Comparison of ENCODE assay signal across 1 cellular context in the genomic region with DNA sequence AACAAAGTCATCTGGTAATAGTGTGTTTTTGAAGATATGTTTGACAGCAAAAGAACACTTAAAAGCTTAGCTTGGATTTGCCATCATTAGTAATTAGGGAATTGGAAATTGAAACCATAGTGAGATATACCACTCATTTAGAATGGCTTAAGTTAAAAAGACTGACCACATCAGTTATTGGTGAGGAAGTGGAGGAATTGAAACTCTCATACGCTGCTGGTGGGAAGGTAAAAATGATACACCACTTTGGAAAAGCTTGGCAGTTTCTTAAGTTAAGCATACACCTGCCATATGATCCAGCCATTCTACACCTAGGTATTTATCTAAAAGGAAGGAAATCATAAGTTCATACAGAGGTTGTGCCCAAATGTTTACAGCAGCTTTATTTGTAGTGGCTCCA.
TF ChIP-seq lines count a peak whose summit lies in the region.

No MANE protein-coding gene starts in this region.

TF ChIP-seq in GM12878, 131 proteins besides CTCF, POLR2A, EP300 and RAD21 (continued from another document and continues in another):
- TF ChIP-seq, protein P1, sequence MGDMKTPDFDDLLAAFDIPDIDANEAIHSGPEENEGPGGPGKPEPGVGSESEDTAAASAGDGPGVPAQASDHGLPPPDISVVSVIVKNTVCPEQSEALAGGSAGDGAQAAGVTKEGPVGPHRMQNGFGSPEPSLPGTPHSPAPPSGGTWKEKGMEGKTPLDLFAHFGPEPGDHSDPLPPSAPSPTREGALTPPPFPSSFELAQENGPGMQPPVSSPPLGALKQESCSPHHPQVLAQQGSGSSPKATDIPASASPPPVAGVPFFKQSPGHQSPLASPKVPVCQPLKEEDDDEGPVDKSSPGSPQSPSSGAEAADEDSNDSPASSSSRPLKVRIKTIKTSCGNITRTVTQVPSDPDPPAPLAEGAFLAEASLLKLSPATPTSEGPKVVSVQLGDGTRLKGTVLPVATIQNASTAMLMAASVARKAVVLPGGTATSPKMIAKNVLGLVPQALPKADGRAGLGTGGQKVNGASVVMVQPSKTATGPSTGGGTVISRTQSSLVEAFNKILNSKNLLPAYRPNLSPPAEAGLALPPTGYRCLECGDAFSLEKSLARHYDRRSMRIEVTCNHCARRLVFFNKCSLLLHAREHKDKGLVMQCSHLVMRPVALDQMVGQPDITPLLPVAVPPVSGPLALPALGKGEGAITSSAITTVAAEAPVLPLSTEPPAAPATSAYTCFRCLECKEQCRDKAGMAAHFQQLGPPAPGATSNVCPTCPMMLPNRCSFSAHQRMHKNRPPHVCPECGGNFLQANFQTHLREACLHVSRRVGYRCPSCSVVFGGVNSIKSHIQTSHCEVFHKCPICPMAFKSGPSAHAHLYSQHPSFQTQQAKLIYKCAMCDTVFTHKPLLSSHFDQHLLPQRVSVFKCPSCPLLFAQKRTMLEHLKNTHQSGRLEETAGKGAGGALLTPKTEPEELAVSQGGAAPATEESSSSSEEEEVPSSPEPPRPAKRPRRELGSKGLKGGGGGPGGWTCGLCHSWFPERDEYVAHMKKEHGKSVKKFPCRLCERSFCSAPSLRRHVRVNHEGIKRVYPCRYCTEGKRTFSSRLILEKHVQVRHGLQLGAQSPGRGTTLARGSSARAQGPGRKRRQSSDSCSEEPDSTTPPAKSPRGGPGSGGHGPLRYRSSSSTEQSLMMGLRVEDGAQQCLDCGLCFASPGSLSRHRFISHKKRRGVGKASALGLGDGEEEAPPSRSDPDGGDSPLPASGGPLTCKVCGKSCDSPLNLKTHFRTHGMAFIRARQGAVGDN (IDR thresholded peaks at IDR 0.05), result no peak
- TF ChIP-seq SMARCA5 (IDR thresholded peaks at IDR 0.05) (no peak), RCOR1 (conservative IDR thresholded peaks at IDR 0.05; ENCODE audit: low read depth, low read length) (no peak), SPI1 (IDR thresholded peaks at IDR 0.05; ENCODE audit: borderline replicate concordance, insufficient read depth, low read depth, low read length) (peak; percentile 63; the same call in 1 of the 2 replicates), MXI1 (IDR thresholded peaks at IDR 0.05; ENCODE audit: low read depth, low read length) (no peak), SMAD5 (IDR thresholded peaks at IDR 0.05; ENCODE audit: low read depth) (no peak), CREM (IDR thresholded peaks at IDR 0.05; ENCODE audit: low read depth) (no peak), JUNB (IDR thresholded peaks at IDR 0.05) (no peak), HDAC6 (IDR thresholded peaks at IDR 0.05; ENCODE audit: unreplicated experiment) (no peak), ETV6 (conservative IDR thresholded peaks at IDR 0.05 in 1 of 2, IDR thresholded peaks at IDR 0.05 in 1 of 2; ENCODE audit: borderline replicate concordance in 1 of 2, low read depth in 1 of 2) (peak in 1 of 2 experiments; percentile 70; a peak in 2 of 4 replicates), TCF12 (IDR thresholded peaks at IDR 0.05; ENCODE audit: low read depth, low read length) (no peak), SRF (IDR thresholded peaks at IDR 0.05; ENCODE audit: low read depth in 2 of 2, low read length in 2 of 2) (no peak), KAT2A (conservative IDR thresholded peaks at IDR 0.05; ENCODE audit: control insufficient read depth, low read depth, low read length) (no peak), SREBF2 (IDR thresholded peaks at IDR 0.05; ENCODE audit: low read length) (no peak), BCL11A (IDR thresholded peaks at IDR 0.05; ENCODE audit: low read depth, low read length) (0 out of 2 replicates have a peak, but pooled peaks have one; percentile 28), SP1 (IDR thresholded peaks at IDR 0.05; ENCODE audit: low read depth, low read length) (no peak), STAT3 (IDR thresholded peaks at IDR 0.05; ENCODE audit: low read depth, low read length) (no peak), SIN3A (IDR thresholded peaks at IDR 0.05; ENCODE audit: low read depth, low read length) (no peak), ZSCAN29 (IDR thresholded peaks at IDR 0.05) (no peak), IKZF1 (conservative IDR thresholded peaks at IDR 0.05) (peak; percentile 55), STAT1 (conservative IDR thresholded peaks at IDR 0.05) (no peak), SIX5 (IDR thresholded peaks at IDR 0.05; ENCODE audit: low read depth, low read length, severe bottlenecking) (no peak), IRF4 (IDR thresholded peaks at IDR 0.05; ENCODE audit: low read depth, low read length) (no peak), ZBED1 (IDR thresholded peaks at IDR 0.05; ENCODE audit: borderline replicate concordance) (no peak), NR2F1 (conservative IDR thresholded peaks at IDR 0.05) (no peak), NFYA (IDR thresholded peaks at IDR 0.05; ENCODE audit: borderline replicate concordance, low read depth, low read length) (no peak), ZZZ3 (IDR thresholded peaks at IDR 0.05; ENCODE audit: control insufficient read depth, insufficient read length, low read depth) (no peak), MTA2 (IDR thresholded peaks at IDR 0.05; ENCODE audit: low read depth) (peak; percentile 58), NR2C2 (IDR thresholded peaks at IDR 0.05; ENCODE audit: borderline replicate concordance, control insufficient read depth, insufficient read length, low read depth) (no peak), SMC3 (IDR thresholded peaks at IDR 0.05; ENCODE audit: borderline replicate concordance, low read length) (no peak), TAF1 (IDR thresholded peaks at IDR 0.05; ENCODE audit: borderline replicate concordance, low read depth, low read length) (no peak), RFX5 (IDR thresholded peaks at IDR 0.05; ENCODE audit: low read depth, low read length) (no peak), SUZ12 (IDR thresholded peaks at IDR 0.05; ENCODE audit: unreplicated experiment) (no peak)
- TF ChIP-seq, protein P2, sequence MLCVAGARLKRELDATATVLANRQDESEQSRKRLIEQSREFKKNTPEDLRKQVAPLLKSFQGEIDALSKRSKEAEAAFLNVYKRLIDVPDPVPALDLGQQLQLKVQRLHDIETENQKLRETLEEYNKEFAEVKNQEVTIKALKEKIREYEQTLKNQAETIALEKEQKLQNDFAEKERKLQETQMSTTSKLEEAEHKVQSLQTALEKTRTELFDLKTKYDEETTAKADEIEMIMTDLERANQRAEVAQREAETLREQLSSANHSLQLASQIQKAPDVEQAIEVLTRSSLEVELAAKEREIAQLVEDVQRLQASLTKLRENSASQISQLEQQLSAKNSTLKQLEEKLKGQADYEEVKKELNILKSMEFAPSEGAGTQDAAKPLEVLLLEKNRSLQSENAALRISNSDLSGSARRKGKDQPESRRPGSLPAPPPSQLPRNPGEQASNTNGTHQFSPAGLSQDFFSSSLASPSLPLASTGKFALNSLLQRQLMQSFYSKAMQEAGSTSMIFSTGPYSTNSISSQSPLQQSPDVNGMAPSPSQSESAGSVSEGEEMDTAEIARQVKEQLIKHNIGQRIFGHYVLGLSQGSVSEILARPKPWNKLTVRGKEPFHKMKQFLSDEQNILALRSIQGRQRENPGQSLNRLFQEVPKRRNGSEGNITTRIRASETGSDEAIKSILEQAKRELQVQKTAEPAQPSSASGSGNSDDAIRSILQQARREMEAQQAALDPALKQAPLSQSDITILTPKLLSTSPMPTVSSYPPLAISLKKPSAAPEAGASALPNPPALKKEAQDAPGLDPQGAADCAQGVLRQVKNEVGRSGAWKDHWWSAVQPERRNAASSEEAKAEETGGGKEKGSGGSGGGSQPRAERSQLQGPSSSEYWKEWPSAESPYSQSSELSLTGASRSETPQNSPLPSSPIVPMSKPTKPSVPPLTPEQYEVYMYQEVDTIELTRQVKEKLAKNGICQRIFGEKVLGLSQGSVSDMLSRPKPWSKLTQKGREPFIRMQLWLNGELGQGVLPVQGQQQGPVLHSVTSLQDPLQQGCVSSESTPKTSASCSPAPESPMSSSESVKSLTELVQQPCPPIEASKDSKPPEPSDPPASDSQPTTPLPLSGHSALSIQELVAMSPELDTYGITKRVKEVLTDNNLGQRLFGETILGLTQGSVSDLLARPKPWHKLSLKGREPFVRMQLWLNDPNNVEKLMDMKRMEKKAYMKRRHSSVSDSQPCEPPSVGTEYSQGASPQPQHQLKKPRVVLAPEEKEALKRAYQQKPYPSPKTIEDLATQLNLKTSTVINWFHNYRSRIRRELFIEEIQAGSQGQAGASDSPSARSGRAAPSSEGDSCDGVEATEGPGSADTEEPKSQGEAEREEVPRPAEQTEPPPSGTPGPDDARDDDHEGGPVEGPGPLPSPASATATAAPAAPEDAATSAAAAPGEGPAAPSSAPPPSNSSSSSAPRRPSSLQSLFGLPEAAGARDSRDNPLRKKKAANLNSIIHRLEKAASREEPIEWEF (IDR thresholded peaks at IDR 0.05; ENCODE audit: insufficient replicate concordance, low read depth, low read length), result no peak
- TF ChIP-seq, protein P3, sequence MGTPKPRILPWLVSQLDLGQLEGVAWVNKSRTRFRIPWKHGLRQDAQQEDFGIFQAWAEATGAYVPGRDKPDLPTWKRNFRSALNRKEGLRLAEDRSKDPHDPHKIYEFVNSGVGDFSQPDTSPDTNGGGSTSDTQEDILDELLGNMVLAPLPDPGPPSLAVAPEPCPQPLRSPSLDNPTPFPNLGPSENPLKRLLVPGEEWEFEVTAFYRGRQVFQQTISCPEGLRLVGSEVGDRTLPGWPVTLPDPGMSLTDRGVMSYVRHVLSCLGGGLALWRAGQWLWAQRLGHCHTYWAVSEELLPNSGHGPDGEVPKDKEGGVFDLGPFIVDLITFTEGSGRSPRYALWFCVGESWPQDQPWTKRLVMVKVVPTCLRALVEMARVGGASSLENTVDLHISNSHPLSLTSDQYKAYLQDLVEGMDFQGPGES (IDR thresholded peaks at IDR 0.05), result no peak
- TF ChIP-seq, protein P4, sequence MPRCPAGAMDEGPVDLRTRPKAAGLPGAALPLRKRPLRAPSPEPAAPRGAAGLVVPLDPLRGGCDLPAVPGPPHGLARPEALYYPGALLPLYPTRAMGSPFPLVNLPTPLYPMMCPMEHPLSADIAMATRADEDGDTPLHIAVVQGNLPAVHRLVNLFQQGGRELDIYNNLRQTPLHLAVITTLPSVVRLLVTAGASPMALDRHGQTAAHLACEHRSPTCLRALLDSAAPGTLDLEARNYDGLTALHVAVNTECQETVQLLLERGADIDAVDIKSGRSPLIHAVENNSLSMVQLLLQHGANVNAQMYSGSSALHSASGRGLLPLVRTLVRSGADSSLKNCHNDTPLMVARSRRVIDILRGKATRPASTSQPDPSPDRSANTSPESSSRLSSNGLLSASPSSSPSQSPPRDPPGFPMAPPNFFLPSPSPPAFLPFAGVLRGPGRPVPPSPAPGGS (IDR thresholded peaks at IDR 0.05; ENCODE audit: borderline replicate concordance, insufficient read depth, low read depth, low read length, poor library complexity, severe bottlenecking), result no peak
- TF ChIP-seq, protein P5, sequence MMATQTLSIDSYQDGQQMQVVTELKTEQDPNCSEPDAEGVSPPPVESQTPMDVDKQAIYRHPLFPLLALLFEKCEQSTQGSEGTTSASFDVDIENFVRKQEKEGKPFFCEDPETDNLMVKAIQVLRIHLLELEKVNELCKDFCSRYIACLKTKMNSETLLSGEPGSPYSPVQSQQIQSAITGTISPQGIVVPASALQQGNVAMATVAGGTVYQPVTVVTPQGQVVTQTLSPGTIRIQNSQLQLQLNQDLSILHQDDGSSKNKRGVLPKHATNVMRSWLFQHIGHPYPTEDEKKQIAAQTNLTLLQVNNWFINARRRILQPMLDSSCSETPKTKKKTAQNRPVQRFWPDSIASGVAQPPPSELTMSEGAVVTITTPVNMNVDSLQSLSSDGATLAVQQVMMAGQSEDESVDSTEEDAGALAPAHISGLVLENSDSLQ (IDR thresholded peaks at IDR 0.05), result no peak
- TF ChIP-seq, protein P6, sequence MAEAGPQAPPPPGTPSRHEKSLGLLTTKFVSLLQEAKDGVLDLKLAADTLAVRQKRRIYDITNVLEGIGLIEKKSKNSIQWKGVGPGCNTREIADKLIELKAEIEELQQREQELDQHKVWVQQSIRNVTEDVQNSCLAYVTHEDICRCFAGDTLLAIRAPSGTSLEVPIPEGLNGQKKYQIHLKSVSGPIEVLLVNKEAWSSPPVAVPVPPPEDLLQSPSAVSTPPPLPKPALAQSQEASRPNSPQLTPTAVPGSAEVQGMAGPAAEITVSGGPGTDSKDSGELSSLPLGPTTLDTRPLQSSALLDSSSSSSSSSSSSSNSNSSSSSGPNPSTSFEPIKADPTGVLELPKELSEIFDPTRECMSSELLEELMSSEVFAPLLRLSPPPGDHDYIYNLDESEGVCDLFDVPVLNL (IDR thresholded peaks at IDR 0.05; ENCODE audit: low read depth, low read length), result no peak
- TF ChIP-seq, protein P7, sequence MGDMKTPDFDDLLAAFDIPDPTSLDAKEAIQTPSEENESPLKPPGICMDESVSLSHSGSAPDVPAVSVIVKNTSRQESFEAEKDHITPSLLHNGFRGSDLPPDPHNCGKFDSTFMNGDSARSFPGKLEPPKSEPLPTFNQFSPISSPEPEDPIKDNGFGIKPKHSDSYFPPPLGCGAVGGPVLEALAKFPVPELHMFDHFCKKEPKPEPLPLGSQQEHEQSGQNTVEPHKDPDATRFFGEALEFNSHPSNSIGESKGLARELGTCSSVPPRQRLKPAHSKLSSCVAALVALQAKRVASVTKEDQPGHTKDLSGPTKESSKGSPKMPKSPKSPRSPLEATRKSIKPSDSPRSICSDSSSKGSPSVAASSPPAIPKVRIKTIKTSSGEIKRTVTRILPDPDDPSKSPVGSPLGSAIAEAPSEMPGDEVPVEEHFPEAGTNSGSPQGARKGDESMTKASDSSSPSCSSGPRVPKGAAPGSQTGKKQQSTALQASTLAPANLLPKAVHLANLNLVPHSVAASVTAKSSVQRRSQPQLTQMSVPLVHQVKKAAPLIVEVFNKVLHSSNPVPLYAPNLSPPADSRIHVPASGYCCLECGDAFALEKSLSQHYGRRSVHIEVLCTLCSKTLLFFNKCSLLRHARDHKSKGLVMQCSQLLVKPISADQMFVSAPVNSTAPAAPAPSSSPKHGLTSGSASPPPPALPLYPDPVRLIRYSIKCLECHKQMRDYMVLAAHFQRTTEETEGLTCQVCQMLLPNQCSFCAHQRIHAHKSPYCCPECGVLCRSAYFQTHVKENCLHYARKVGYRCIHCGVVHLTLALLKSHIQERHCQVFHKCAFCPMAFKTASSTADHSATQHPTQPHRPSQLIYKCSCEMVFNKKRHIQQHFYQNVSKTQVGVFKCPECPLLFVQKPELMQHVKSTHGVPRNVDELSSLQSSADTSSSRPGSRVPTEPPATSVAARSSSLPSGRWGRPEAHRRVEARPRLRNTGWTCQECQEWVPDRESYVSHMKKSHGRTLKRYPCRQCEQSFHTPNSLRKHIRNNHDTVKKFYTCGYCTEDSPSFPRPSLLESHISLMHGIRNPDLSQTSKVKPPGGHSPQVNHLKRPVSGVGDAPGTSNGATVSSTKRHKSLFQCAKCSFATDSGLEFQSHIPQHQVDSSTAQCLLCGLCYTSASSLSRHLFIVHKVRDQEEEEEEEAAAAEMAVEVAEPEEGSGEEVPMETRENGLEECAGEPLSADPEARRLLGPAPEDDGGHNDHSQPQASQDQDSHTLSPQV (IDR thresholded peaks at IDR 0.05), result no peak
